In genomic region chr3:15171096-15171495, GRCh38 we compare ENCODE assay signal across 9 cellular contexts. TPM values are rescaled to one million over a fixed set of nuclear protein-coding genes. Genes with fewer than 3 reads are reported as not detected.
DNase-seq lines count a peak whose midpoint lies in the region; ATAC-seq, FAIRE-seq and TF ChIP-seq lines count a peak whose summit lies in the region.
"Had no signal": no experiment of that assay in that cellular context is flagged by ENCODE, and none has a peak within 500 bp of the region (broad histone marks: within the 10 kb centered on the region; RNA-seq: fewer than 3 reads in every experiment).

No MANE protein-coding gene starts in this region.

- no peak overlapping the region for H3K4me3 ChIP-seq in mesenchymal stem cell (ENCODE audit: insufficient read depth in 1 of 2, low read depth in 1 of 2, low read length in 2 of 2)
- H3K4me3 ChIP-seq in PC-3 (ENCODE audit: low read length) = no peak overlapping the region

- H2BK5ac ChIP-seq in mesenchymal stem cell (ENCODE audit: low read depth, low read length, poor library complexity, severe bottlenecking) = no peak overlapping the region

- WGBS in mesenchymal stem cell = 94% methylated on average over 2 of the region's 3 CpGs

- H3K79me1 ChIP-seq in mesenchymal stem cell (replicated peaks; ENCODE audit: low read length, poor library complexity, severe bottlenecking) = no peaks in the 10 kb centered on the region

- H4K91ac ChIP-seq in mesenchymal stem cell (ENCODE audit: low read length) = no peak overlapping the region

- H3K23ac ChIP-seq in mesenchymal stem cell (ENCODE audit: low read length in 2 of 2) = no peak overlapping the region

- no peak overlapping the region for H4K8ac ChIP-seq in mesenchymal stem cell (ENCODE audit: low read length)

- no TSS peak for BruUV-seq in PC-3 (replicated peaks; lab: Mats Ljungman, UMichigan)

- no peaks in the 10 kb centered on the region for H3F3A ChIP-seq in PC-3 (ENCODE audit: low read length, unreplicated experiment)

- peak; percentile 80 for FAIRE-seq in GM19239 (lab: Jason Lieb, UNC)

- H3K9me2 ChIP-seq in PC-3 (replicated peaks; ENCODE audit: low read length) = no peaks in the 10 kb centered on the region

- TF ChIP-seq CTCF in PC-3 (conservative IDR thresholded peaks at IDR 0.05; ENCODE audit: low read depth, low read length) = no peak

- POLR2A ChIA-PET in PC-3 (lab: Charles Lee; ENCODE audit: unreplicated experiment) = no interaction called here

- no peak overlapping the region for H3K14ac ChIP-seq in mesenchymal stem cell (ENCODE audit: low read length in 2 of 2)

- H3K9ac ChIP-seq in mesenchymal stem cell (ENCODE audit: low read length) (no peak overlapping the region), PC-3 (ENCODE audit: low read length) (no peak overlapping the region)

- no peak overlapping the region for H2BK12ac ChIP-seq in mesenchymal stem cell (ENCODE audit: low read length in 2 of 2)

- H3K36me3 ChIP-seq in mesenchymal stem cell (ENCODE audit: control insufficient read depth in 1 of 2, insufficient read depth in 2 of 2, low read depth in 1 of 2, low read length in 2 of 2) = no peaks in the 10 kb centered on the region
- H3K36me3 ChIP-seq in PC-3 (ENCODE audit: low read depth, low read length) = no peaks in the 10 kb centered on the region

- no peak overlapping the region for H3K18ac ChIP-seq in mesenchymal stem cell (ENCODE audit: low read depth in 1 of 2, low read length in 2 of 2)

- no peak overlapping the region for H2BK15ac ChIP-seq in mesenchymal stem cell (ENCODE audit: low read depth, poor library complexity, severe bottlenecking)

- no peak overlapping the region for H2AFZ ChIP-seq in mesenchymal stem cell (ENCODE audit: low read depth, low read length)
- no peak overlapping the region for H2AFZ ChIP-seq in PC-3 (ENCODE audit: low read length)

- DNase-seq in GM19239 (ENCODE audit: insufficient read length, low spot score) (peak; percentile 15), OCI-M1 (lab: John Stamatoyannopoulos, UW) (peak; percentile 10), mesenchymal stem cell (peak; percentile 30), DMS153 treated with DMSO at 0.1 percent for 48 hours (lab: John Stamatoyannopoulos, UW; ENCODE audit: unreplicated experiment) (no peak), PC-3 (no peak)
- DNase-seq: activated CD4-positive, alpha-beta T cell treated with anti-CD3 and anti-CD28 coated beads for 48 hours; stimulated activated naive B cell treated with anti-CD40 and anti-IgM and Interleukin-4, amounts not matched to agents 10 μg/mL and 1 μg/mL and 100 μg/mL, for 72 hours had no signal

- no peak overlapping the region for H2AK5ac ChIP-seq in mesenchymal stem cell (ENCODE audit: low read length, severe bottlenecking)

- H3K27ac ChIP-seq in mesenchymal stem cell (ENCODE audit: low read length, poor library complexity, severe bottlenecking) = no peak overlapping the region
- H3K27ac ChIP-seq in PC-3 (ENCODE audit: low read length) = no peak overlapping the region

- no peak overlapping the region for H3K4me2 ChIP-seq in mesenchymal stem cell (ENCODE audit: low read length, poor library complexity, severe bottlenecking)
- H3K4me2 ChIP-seq in PC-3 (ENCODE audit: low read length) = no peak overlapping the region

- H4K20me1 ChIP-seq in PC-3 (ENCODE audit: low read length) = no peaks in the 10 kb centered on the region

- H3K4me1 ChIP-seq in mesenchymal stem cell (ENCODE audit: control insufficient read depth, insufficient read depth, low read depth, low read length) (no peaks in the 10 kb centered on the region), PC-3 (ENCODE audit: insufficient read depth, low read length) (no peaks in the 10 kb centered on the region)

- H3K79me2 ChIP-seq in PC-3 (ENCODE audit: low read length) = no peaks in the 10 kb centered on the region

- intact Hi-C loops in PC-3 (cut with micrococcal nuclease) = no loop called here

- H3K9me3 ChIP-seq in mesenchymal stem cell (ENCODE audit: control insufficient read depth, low read length) (peaks cover 12% of the 10 kb centered on the region), PC-3 (ENCODE audit: low read length) (no peaks in the 10 kb centered on the region)

- CTCF ChIA-PET in PC-3 (lab: Charles Lee) = no interaction called here

- no peak overlapping the region for H3K4ac ChIP-seq in mesenchymal stem cell (ENCODE audit: low read depth in 1 of 2, low read length in 2 of 2)

- H3K27me3 ChIP-seq in mesenchymal stem cell (ENCODE audit: control insufficient read depth in 1 of 2, insufficient read depth in 1 of 2, low read length in 2 of 2) = peaks cover 38 to 53% of the 10 kb centered on the region in 2 experiments
- H3K27me3 ChIP-seq in PC-3 (ENCODE audit: low read length) = peaks cover 81% of the 10 kb centered on the region

- ATAC-seq in HG02870 (IDR thresholded peaks at IDR 0.05; ENCODE audit: unreplicated experiment) (peak; percentile 87), HG03280 (IDR thresholded peaks at IDR 0.05; ENCODE audit: unreplicated experiment) (no peak), PC-3 (no peak)
- ATAC-seq: stimulated activated naive B cell treated with anti-CD40 and anti-IgM and Interleukin-4, amounts not matched to agents 10 μg/mL and 1 μg/mL and 100 μg/mL, for 72 hours had no signal

- H2BK120ac ChIP-seq in mesenchymal stem cell (ENCODE audit: low read depth, low read length) = no peak overlapping the region

RNA-seq across cellular contexts. Expression of gene CAPN7, which starts 35.0 kb away (rescaled TPM):
- polyA plus RNA-seq in mesenchymal stem cell (2013, experiment 1 of 2) = 15.8 TPM
- polyA plus RNA-seq in mesenchymal stem cell (2013, experiment 2 of 2) = 16.4 TPM
- 30.2 and 32.7 TPM in 2 replicates for total RNA-seq in PC-3 (2014; rRNA removed)

Comparison
In these comparisons a context has a peak if more than half of its experiments do, and no peak if none do; other contexts are left out.
1. DNase-seq: peak in GM19239 (single experiment), OCI-M1 (single experiment) and mesenchymal stem cell (single experiment); none in DMS153 treated with DMSO at 0.1 percent for 48 hours (single experiment) and PC-3 (single experiment).